Comparison of ENCODE assay signal across 1 cellular context in the genomic region with DNA sequence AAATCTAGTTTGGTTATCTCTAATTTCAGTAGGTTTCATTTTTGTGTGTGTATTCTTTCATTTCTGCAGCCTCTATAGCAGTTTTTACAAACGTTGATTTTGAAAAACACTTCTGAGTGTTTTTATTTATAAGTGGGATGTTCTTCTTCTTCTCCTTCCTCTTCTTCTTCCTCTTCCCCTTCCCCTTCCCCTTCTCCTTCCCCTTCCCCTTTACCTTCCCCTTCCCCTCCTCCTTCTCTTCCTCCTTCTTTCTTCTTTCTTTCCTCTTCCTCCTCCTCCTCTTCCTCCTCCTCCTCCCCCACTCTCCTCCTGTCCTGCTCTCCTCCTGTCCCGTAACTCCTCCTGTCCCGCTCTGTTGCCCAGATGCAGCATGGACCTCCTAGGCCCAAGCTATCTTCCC.
TF ChIP-seq lines count a peak whose summit lies in the region.

No MANE protein-coding gene starts in this region.

TF ChIP-seq in HepG2, 621 proteins besides CTCF, POLR2A, EP300 and RAD21:
- TF ChIP-seq PCBP2 (optimal IDR thresholded peaks at IDR 0.05; ENCODE audit: low read depth, low read length, poor library complexity, severe bottlenecking) (peak; percentile 49), ZBTB1 (CRISPR knock-in tag; IDR thresholded peaks at IDR 0.05; ENCODE audit: borderline replicate concordance) (no peak), ZNF34 (CRISPR knock-in tag; IDR thresholded peaks at IDR 0.05; ENCODE audit: borderline replicate concordance) (no peak), PAX8 (CRISPR knock-in tag; IDR thresholded peaks at IDR 0.05; ENCODE audit: borderline replicate concordance) (no peak), FOSL2 (CRISPR knock-in tag; IDR thresholded peaks at IDR 0.05) (no peak), BRCA1 (CRISPR knock-in tag; IDR thresholded peaks at IDR 0.05) (no peak)
